ENCODE assay signal across 9 cellular contexts in genomic region chr1:19477284-19478240, GRCh38. TPM values are rescaled to one million over a fixed set of nuclear protein-coding genes. Genes with fewer than 3 reads are reported as not detected.
A peak's percentile ranks its signal among the peaks of the same experiment; 100 is the strongest.
DNase-seq lines count a peak whose midpoint lies in the region; ATAC-seq, FAIRE-seq and TF ChIP-seq lines count a peak whose summit lies in the region.
"Had no signal": no experiment of that assay in that cellular context is flagged by ENCODE, and none has a peak within 500 bp of the region (broad histone marks: within the 10 kb centered on the region; RNA-seq: fewer than 3 reads in every experiment).

No MANE protein-coding gene starts in this region.

- peak; percentile 29 to 68 (median 56) for DNase-seq in CD8-positive, alpha-beta memory T cell
- DNase-seq in NCI-H510A (lab: John Stamatoyannopoulos, UW) (peak; percentile 67), pancreas (no peak), mesenteric fat pad (ENCODE audit: low spot score) (no peak), BE2C (no peak), ureter (ENCODE audit: low spot score) (no peak)
- peak; percentile 37 to 53 for DNase-seq in central memory CD8-positive, alpha-beta T cell (ENCODE audit: low spot score in 2 of 2)

- no peaks in the 10 kb centered on the region for H3K27me3 Mint-ChIP-seq in CD8-positive, alpha-beta memory T cell
- H3K27me3 Mint-ChIP-seq in central memory CD8-positive, alpha-beta T cell, result no peaks in the 10 kb centered on the region

- CTCF ChIA-PET in CD8-positive, alpha-beta memory T cell (lab: Charles Lee), result interaction anchor here (1.0 to 2.1 kb wide), 6 partner anchors 9 to 104 kb away, joined by 3 to 9 read pairs (median 3); no protein-coding TSS in a partner anchor

- intact Hi-C loops in pancreas (cut with DNase I), result no loop called here

- TF ChIP-seq CTCF in pancreas (IDR thresholded peaks at IDR 0.05) (no peak), BE2C (IDR thresholded peaks at IDR 0.05; ENCODE audit: low read depth, low read length) (no peak)

- no peak for FAIRE-seq in pancreas (lab: Jason Lieb, UNC)

- peaks cover 0 to 57% (median 3%) of the 10 kb centered on the region in 3 donors for H3K36me3 Mint-ChIP-seq in CD8-positive, alpha-beta memory T cell
- peaks cover 26% of the 10 kb centered on the region for H3K36me3 Mint-ChIP-seq in central memory CD8-positive, alpha-beta T cell (ENCODE audit: insufficient read depth)

- H3K27ac ChIP-seq in CD8-positive, alpha-beta memory T cell (ENCODE audit: low read depth, low read length), result peak overlapping the region; percentile 74
- peak overlapping the region in 2 of 4 donors; percentile 37 to 57 for H3K27ac ChIP-seq in pancreas

- H3K9me3 ChIP-seq in CD8-positive, alpha-beta memory T cell (ENCODE audit: low read length), result no peaks in the 10 kb centered on the region
- H3K9me3 ChIP-seq in pancreas (no peaks in the 10 kb centered on the region), BE2C (no peaks in the 10 kb centered on the region)

- no peaks in the 10 kb centered on the region for H3K27me3 ChIP-seq in CD8-positive, alpha-beta memory T cell (ENCODE audit: insufficient read depth, low read length, poor library complexity, severe bottlenecking)
- H3K27me3 ChIP-seq in pancreas, result no peaks in the 10 kb centered on the region
- H3K27me3 ChIP-seq in BE2C, result no peaks in the 10 kb centered on the region

- POLR2A ChIA-PET in CD8-positive, alpha-beta memory T cell (lab: Charles Lee), result interaction anchor here (0.5 to 2.4 kb wide), 7 partner anchors 8 to 120 kb away, joined by 3 to 19 read pairs (median 6); partner anchors contain the start of gene CAPZB

- H3K4me1 ChIP-seq in CD8-positive, alpha-beta memory T cell (ENCODE audit: insufficient read depth, low read length), result peaks cover 96% of the 10 kb centered on the region
- peaks cover 0 to 4% (median 0%) of the 10 kb centered on the region in 3 donors for H3K4me1 ChIP-seq in pancreas
- H3K4me1 ChIP-seq in BE2C, result no peaks in the 10 kb centered on the region

- H3K9me3 Mint-ChIP-seq in CD8-positive, alpha-beta memory T cell, result no peaks in the 10 kb centered on the region
- H3K9me3 Mint-ChIP-seq in central memory CD8-positive, alpha-beta T cell, result no peaks in the 10 kb centered on the region
- H3K9me3 Mint-ChIP-seq: nephron had no signal

- WGBS in pancreas, 2 donors, result 81 to 82% methylated on average over 11 of the region's 11 CpGs

- ATAC-seq in GM21528 (IDR thresholded peaks at IDR 0.05; ENCODE audit: low FRiP score, unreplicated experiment) (peak; percentile 56), pancreas (peak in 3 of 4 donors; percentile 38 to 69 (median 66))
- ATAC-seq in central memory CD8-positive, alpha-beta T cell (replicated peaks; ENCODE audit: extremely low read depth, poor library complexity, severe bottlenecking), result peak; percentile 79

- peak overlapping the region; percentile 76 to 90 (median 86) for H3K4me3 Mint-ChIP-seq in CD8-positive, alpha-beta memory T cell
- H3K4me3 Mint-ChIP-seq in central memory CD8-positive, alpha-beta T cell, result peak overlapping the region; percentile 82
- H3K4me3 Mint-ChIP-seq: nephron had no signal

- H3K4me1 Mint-ChIP-seq in CD8-positive, alpha-beta memory T cell, result peaks cover 90 to 99% (median 96%) of the 10 kb centered on the region in 3 donors
- H3K4me1 Mint-ChIP-seq in central memory CD8-positive, alpha-beta T cell, result peaks cover 77% of the 10 kb centered on the region

- H3K36me3 ChIP-seq in CD8-positive, alpha-beta memory T cell (ENCODE audit: insufficient read depth, low read length), result peaks cover 11% of the 10 kb centered on the region
- no peaks in the 10 kb centered on the region for H3K36me3 ChIP-seq in pancreas
- H3K36me3 ChIP-seq in BE2C, result no peaks in the 10 kb centered on the region

- peak overlapping the region; percentile 70 for H3K4me3 ChIP-seq in CD8-positive, alpha-beta memory T cell (ENCODE audit: low read length)
- H3K4me3 ChIP-seq in pancreas (no peak overlapping the region), BE2C (ENCODE audit: low read depth, low read length) (no peak overlapping the region)

- peak overlapping the region; percentile 87 to 98 (median 97) for H3K27ac Mint-ChIP-seq in CD8-positive, alpha-beta memory T cell
- peak overlapping the region; percentile 98 for H3K27ac Mint-ChIP-seq in central memory CD8-positive, alpha-beta T cell (ENCODE audit: low read depth)
- H3K27ac Mint-ChIP-seq: nephron had no signal

RNA-seq across cellular contexts. Expression of gene CAPZB, which starts 7.8 kb away (rescaled TPM):
- 100 to 1,000 TPM; 284 to 289 TPM for total RNA-seq in CD8-positive, alpha-beta memory T cell
- 540 TPM for polyA plus RNA-seq in CD8-positive, alpha-beta memory T cell
- total RNA-seq in pancreas, result 100 to 1,000 TPM in 2 of 6 donors, 10 to 100 TPM in 4; 43.2 to 124 (median 69.3) TPM
- 100 to 1,000 TPM in 1 of 2 donors, 10 to 100 TPM in 1; 71.8 to 116 TPM for polyA plus RNA-seq in pancreas
- total RNA-seq in mesenteric fat pad, result 260 TPM
- 161 TPM for polyA plus RNA-seq in BE2C (2012; ENCODE audit: insufficient read depth, insufficient read length, low read depth)
- 284 TPM for total RNA-seq in ureter

Comparison
In these comparisons a context has a peak if more than half of its experiments do, and no peak if none do; other contexts are left out.
1. DNase-seq: peak in CD8-positive, alpha-beta memory T cell (5 of 5), NCI-H510A (single experiment) and central memory CD8-positive, alpha-beta T cell (2 of 2); none in pancreas (0 of 6), mesenteric fat pad (single experiment), BE2C (single experiment) and ureter (single experiment).
2. Peak in every context shown above with its lines, with median percentiles within 50 percentile points of each other: ATAC-seq.